Comparison of ENCODE assay signal across 8 cellular contexts in the genomic region with DNA sequence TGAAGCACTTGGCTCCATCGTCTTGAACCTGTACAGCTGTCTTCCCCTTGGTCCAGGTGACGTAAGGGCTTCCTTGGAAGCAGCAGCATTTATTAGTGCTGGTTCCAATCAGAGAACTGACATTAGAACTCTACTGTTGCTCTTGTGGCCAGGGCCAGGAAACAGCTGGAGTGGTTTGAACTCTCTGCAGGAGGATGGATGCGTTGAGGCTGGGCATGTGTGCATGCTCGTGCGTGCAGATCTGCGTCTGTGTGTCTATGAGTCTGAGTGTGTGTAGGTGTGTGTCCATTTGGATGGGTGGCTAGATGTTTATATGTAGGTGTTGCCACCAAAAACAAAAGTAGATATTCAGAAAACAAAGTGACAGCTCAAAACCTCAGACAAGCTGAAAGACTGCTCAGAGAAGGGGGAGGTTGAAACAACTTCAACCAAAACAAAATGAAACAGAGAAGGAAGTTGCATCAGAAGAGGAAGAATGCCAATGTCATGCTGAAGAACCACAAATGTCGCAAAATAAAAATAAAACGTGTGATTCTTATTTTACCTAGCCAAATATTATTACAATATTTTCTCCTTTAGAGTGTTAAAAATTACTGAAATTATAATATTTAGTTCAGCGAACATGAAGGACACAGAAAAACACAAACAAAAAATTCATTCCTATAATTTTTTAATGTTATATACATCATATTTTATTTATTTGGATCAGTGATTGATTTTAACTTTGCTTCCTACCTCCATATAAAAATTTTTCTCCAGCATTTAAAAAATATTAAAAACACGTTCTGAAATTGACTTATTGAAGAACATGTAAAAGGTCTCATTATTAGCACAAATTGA.
DNase-seq lines count a peak whose midpoint lies in the region; ATAC-seq, FAIRE-seq and TF ChIP-seq lines count a peak whose summit lies in the region.

No MANE protein-coding gene starts in this region.

- peaks cover 8% of the 10 kb centered on the region for H3K9me1 ChIP-seq in IMR-90 (ENCODE audit: insufficient read depth, low read length)

- FAIRE-seq in H1 (lab: Jason Lieb, UNC): no peak

- H4K91ac ChIP-seq in IMR-90 (ENCODE audit: insufficient read depth, low read depth, low read length) (peak overlapping the region; percentile 82), H1 (replicated peaks; ENCODE audit: insufficient read length, low read length) (peak overlapping the region; percentile 91), neuronal stem cell (ENCODE audit: low read depth, low read length, poor library complexity) (no peak overlapping the region)

- TF ChIP-seq POLR2A in IMR-90 (IDR thresholded peaks at IDR 0.05; ENCODE audit: low read depth, low read length): no peak
- TF ChIP-seq POLR2A in H1 (IDR thresholded peaks at IDR 0.05; ENCODE audit: control extremely low read depth in 1 of 2, low read depth in 2 of 2, low read length in 2 of 2): no peak

- CTCF ChIA-PET in IMR-90 (lab: Yijun Ruan, JAX) (no interaction called here), H1 (lab: Charles Lee; ENCODE audit: partially characterized antibody) (no interaction called here)

- dilution Hi-C loops in IMR-90 (cut with HindIII; ENCODE audit: low sequenced_read_pairs, unreplicated experiment): no loop called here

- H3K79me1 ChIP-seq in IMR-90 (ENCODE audit: low read depth in 1 of 2, low read length in 2 of 2): no peaks in the 10 kb centered on the region
- no peaks in the 10 kb centered on the region for H3K79me1 ChIP-seq in H1 (ENCODE audit: low read depth, low read length)
- H3K79me1 ChIP-seq in neuronal stem cell (ENCODE audit: low read depth, low read length): no peaks in the 10 kb centered on the region

- H2AK5ac ChIP-seq in IMR-90 (ENCODE audit: low read depth, low read length) (peak overlapping the region; percentile 87), H1 (ENCODE audit: low read depth, low read length) (peak overlapping the region; percentile 99; the same call in 1 of the 2 replicates), neuronal stem cell (ENCODE audit: low read depth, low read length) (no peak overlapping the region)

- H3K36me3 ChIP-seq in IMR-90 (ENCODE audit: control insufficient read depth, insufficient read depth, low read length) (no peaks in the 10 kb centered on the region), H1 (ENCODE audit: control insufficient read depth in 2 of 4, insufficient read depth in 4 of 4, low read length in 3 of 4) (no peaks in the 10 kb centered on the region), neuronal stem cell (replicated peaks in 1 of 2; ENCODE audit: control insufficient read depth in 2 of 2, insufficient read depth in 2 of 2, low read length in 2 of 2) (no peaks in the 10 kb centered on the region), SJCRH30 (no peaks in the 10 kb centered on the region)

- H4K5ac ChIP-seq in IMR-90 (ENCODE audit: low read depth, low read length): peak overlapping the region; percentile 69
- no peak overlapping the region for H4K5ac ChIP-seq in H1 (ENCODE audit: insufficient read length, low read depth, low read length)

- peak overlapping the region; percentile 79 for H3K18ac ChIP-seq in IMR-90 (ENCODE audit: low read depth, low read length)
- H3K18ac ChIP-seq in H1 (ENCODE audit: extremely low read depth, low read length): peak overlapping the region; percentile 98
- H3K18ac ChIP-seq in neuronal stem cell (ENCODE audit: low read length): no peak overlapping the region

- H2BK5ac ChIP-seq in IMR-90 (ENCODE audit: low read depth, low read length, poor library complexity, severe bottlenecking) (peak overlapping the region; percentile 81), H1 (ENCODE audit: low read depth, low read length) (peak overlapping the region; percentile 97), neuronal stem cell (ENCODE audit: low read length) (no peak overlapping the region)

- H3K14ac ChIP-seq in IMR-90 (replicated peaks; ENCODE audit: low read depth, low read length) (peak overlapping the region; percentile 93), H1 (ENCODE audit: insufficient read length) (no peak overlapping the region), neuronal stem cell (ENCODE audit: low read length) (no peak overlapping the region)

- H2BK120ac ChIP-seq in IMR-90 (ENCODE audit: low read depth, low read length): peak overlapping the region; percentile 94
- no peak overlapping the region for H2BK120ac ChIP-seq in H1 (replicated peaks; ENCODE audit: low read depth, low read length)
- H2BK120ac ChIP-seq in neuronal stem cell (ENCODE audit: low read depth, low read length): no peak overlapping the region

- H3K27ac ChIP-seq in IMR-90 (ENCODE audit: insufficient read depth, low read length) (peak overlapping the region; percentile 80), H1 (ENCODE audit: low read depth, low read length) (no peak overlapping the region), skin epidermis (peak overlapping the region in 13 of 21 experiments; percentile 0 to 78 (median 62)), neuronal stem cell (replicated peaks; ENCODE audit: low read length) (no peak overlapping the region), SJCRH30 (no peak overlapping the region)

- 0 out of 2 replicates have a peak overlapping the region, but pooled peaks have one; percentile 38 for H3K4me2 ChIP-seq in IMR-90 (ENCODE audit: low read depth, low read length)
- 0 out of 4 replicates have a peak overlapping the region, but pooled peaks of 1 of the 2 experiments have one; percentile 35 for H3K4me2 ChIP-seq in H1 (ENCODE audit: insufficient read depth in 1 of 2, low read depth in 2 of 2, low read length in 2 of 2)
- H3K4me2 ChIP-seq in neuronal stem cell (ENCODE audit: insufficient read depth, low read length, poor library complexity, severe bottlenecking): no peak overlapping the region

- peak; percentile 88 to 91 for DNase-seq in AML-193 (lab: John Stamatoyannopoulos, UW)
- DNase-seq in GM20000 (ENCODE audit: low spot score): peak; percentile 70
- peak; percentile 79 for DNase-seq in IMR-90
- DNase-seq in activated CD4-positive, alpha-beta T cell treated with anti-CD3 and anti-CD28 coated beads, Interleukin-2, amount 50 U/mL, for 24 hours (ENCODE audit: low read depth in 1 of 2, low spot score in 1 of 2): peak; percentile 28 to 47
- DNase-seq in H1 (ENCODE audit: low read depth in 1 of 2, low spot score in 2 of 2): no peak
- DNase-seq in neuronal stem cell (ENCODE audit: low spot score): no peak
- DNase-seq in SJCRH30: no peak

- peak overlapping the region; percentile 34 to 67; a peak in 3 of 4 replicates for H4K8ac ChIP-seq in IMR-90 (ENCODE audit: low read depth in 2 of 2, low read length in 2 of 2)
- H4K8ac ChIP-seq in H1 (ENCODE audit: extremely low read depth, insufficient read depth, low read length): peak overlapping the region; percentile 63; the same call in 1 of the 2 replicates
- H4K8ac ChIP-seq in neuronal stem cell (ENCODE audit: low read depth, low read length): no peak overlapping the region

- H2AFZ ChIP-seq in IMR-90 (replicated peaks; ENCODE audit: low read length, poor library complexity) (peak overlapping the region; percentile 45), H1 (ENCODE audit: low read length) (peak overlapping the region; percentile 8; the same call in 1 of the 2 replicates), neuronal stem cell (ENCODE audit: low read length) (no peak overlapping the region)

- no peaks in the 10 kb centered on the region for H3K79me2 ChIP-seq in H1 (ENCODE audit: control insufficient read depth in 1 of 2, insufficient read depth in 2 of 2, low read length in 2 of 2)

- TF ChIP-seq CTCF in GM20000 (IDR thresholded peaks at IDR 0.05; ENCODE audit: extremely low read depth, missing control alignments) (no peak), IMR-90 (conservative IDR thresholded peaks at IDR 0.05; ENCODE audit: low read depth, low read length) (no peak), H1 (IDR thresholded peaks at IDR 0.05; ENCODE audit: control extremely low read depth in 1 of 3, insufficient read depth in 1 of 3, low read depth in 1 of 3, low read length in 3 of 3) (no peak)

- TF ChIP-seq RAD21 in IMR-90 (IDR thresholded peaks at IDR 0.05; ENCODE audit: low read length) (no peak), H1 (IDR thresholded peaks at IDR 0.05 in 1 of 2, conservative IDR thresholded peaks at IDR 0.05 in 1 of 2; ENCODE audit: low read depth in 2 of 2, low read length in 2 of 2) (no peak)

- H3K4me1 ChIP-seq in IMR-90 (ENCODE audit: control insufficient read depth, insufficient read depth, low read length): peaks cover 11% of the 10 kb centered on the region
- H3K4me1 ChIP-seq in H1 (replicated peaks in 1 of 4; ENCODE audit: control insufficient read depth in 3 of 4, insufficient read depth in 4 of 4, low read length in 3 of 4): peaks cover 1 to 13% (median 2%) of the 10 kb centered on the region in 4 experiments; a peak in 3 of 7 replicates
- H3K4me1 ChIP-seq in neuronal stem cell (ENCODE audit: control insufficient read depth in 2 of 2, insufficient read depth in 1 of 2, low read depth in 1 of 2, low read length in 2 of 2): peaks cover 5 to 8% of the 10 kb centered on the region in 2 donors
- H3K4me1 ChIP-seq in SJCRH30: no peaks in the 10 kb centered on the region

- H2BK15ac ChIP-seq in IMR-90 (ENCODE audit: low read depth, low read length) (peak overlapping the region; percentile 88; the same call in 1 of the 3 replicates), H1 (ENCODE audit: low read length) (0 out of 2 replicates have a peak overlapping the region, but pooled peaks have one; percentile 98), neuronal stem cell (ENCODE audit: low read length) (no peak overlapping the region)

- H3K4me3 ChIP-seq in IMR-90 (ENCODE audit: insufficient read depth, low read depth, low read length): no peak overlapping the region
- no peak overlapping the region for H3K4me3 ChIP-seq in H1 (ENCODE audit: extremely low read depth in 1 of 4, insufficient read depth in 2 of 4, low read depth in 3 of 4, low read length in 4 of 4)
- H3K4me3 ChIP-seq in skin epidermis: no peak overlapping the region
- no peak overlapping the region for H3K4me3 ChIP-seq in neuronal stem cell (ENCODE audit: low read length in 2 of 2)
- H3K4me3 ChIP-seq in SJCRH30: no peak overlapping the region

- H3K27me3 ChIP-seq in IMR-90 (ENCODE audit: control insufficient read depth, insufficient read depth, low read length): no peaks in the 10 kb centered on the region
- H3K27me3 ChIP-seq in H1 (replicated peaks in 1 of 4; ENCODE audit: control insufficient read depth in 3 of 4, extremely low read depth in 1 of 4, insufficient read depth in 3 of 4, low read length in 3 of 4): no peaks in the 10 kb centered on the region
- no peaks in the 10 kb centered on the region for H3K27me3 ChIP-seq in neuronal stem cell (ENCODE audit: control insufficient read depth in 3 of 3, insufficient read depth in 3 of 3, low read depth in 1 of 3, low read length in 3 of 3)
- H3K27me3 ChIP-seq in SJCRH30: no peaks in the 10 kb centered on the region

- H2AK9ac ChIP-seq in IMR-90 (replicated peaks; ENCODE audit: low read depth, low read length, poor library complexity): peak overlapping the region; percentile 79

- no TSS peak for BruUV-seq in IMR-90 (replicated peaks; lab: Mats Ljungman, UMichigan)

- H4K20me1 ChIP-seq in IMR-90 (ENCODE audit: insufficient read depth, low read length) (no peaks in the 10 kb centered on the region), H1 (replicated peaks in 1 of 2; ENCODE audit: control insufficient read depth in 1 of 2, insufficient read depth in 2 of 2, low read length in 2 of 2) (no peaks in the 10 kb centered on the region)

- POLR2A ChIA-PET in IMR-90 (lab: Charles Lee; ENCODE audit: unreplicated experiment): no interaction called here
- POLR2A ChIA-PET in H1 (lab: Charles Lee; ENCODE audit: partially characterized antibody): interaction anchor here (1.1 kb wide), 1 partner anchor 10 kb away, joined by 3 read pairs; no protein-coding TSS in a partner anchor

- H2BK20ac ChIP-seq in IMR-90 (ENCODE audit: low read depth, low read length): peak overlapping the region; percentile 96
- H2BK20ac ChIP-seq in H1 (ENCODE audit: low read length): peak overlapping the region; percentile 74; the same call in 1 of the 2 replicates

- no peak; the same call in 1 of the 2 replicates for ATAC-seq in IMR-90 (ENCODE audit: low read depth)

- H3K56ac ChIP-seq in IMR-90 (ENCODE audit: extremely low read depth, insufficient read depth, low read length) (no peak overlapping the region), H1 (replicated peaks; ENCODE audit: insufficient read length, low read depth, low read length) (peak overlapping the region; percentile 10)

- no peaks in the 10 kb centered on the region for H3K23me2 ChIP-seq in H1 (ENCODE audit: low read depth, low read length)

- H3K9me3 ChIP-seq in IMR-90 (ENCODE audit: control insufficient read depth, insufficient read depth, low read length): no peaks in the 10 kb centered on the region
- no peaks in the 10 kb centered on the region for H3K9me3 ChIP-seq in H1 (ENCODE audit: insufficient read depth in 2 of 2, low read depth in 1 of 2, low read length in 1 of 2)
- H3K9me3 ChIP-seq in neuronal stem cell (replicated peaks in 1 of 2; ENCODE audit: control insufficient read depth in 2 of 2, insufficient read depth in 1 of 2, low read depth in 1 of 2, low read length in 2 of 2): no peaks in the 10 kb centered on the region
- peaks cover 3% of the 10 kb centered on the region; the same call in 1 of the 2 replicates for H3K9me3 ChIP-seq in SJCRH30 (replicated peaks)

- H3K9ac ChIP-seq in IMR-90 (ENCODE audit: low read depth, low read length) (no peak overlapping the region), H1 (replicated peaks in 1 of 4; ENCODE audit: extremely low read depth in 1 of 4, low read depth in 3 of 4, low read length in 3 of 4) (peak overlapping the region in 1 of 4 experiments; percentile 18; a peak in 1 of 7 replicates), neuronal stem cell (ENCODE audit: low read depth, low read length, poor library complexity) (no peak overlapping the region)

- H2BK12ac ChIP-seq in H1 (ENCODE audit: low read depth, low read length): peak overlapping the region; percentile 100
- H2BK12ac ChIP-seq in neuronal stem cell (ENCODE audit: low read length): no peak overlapping the region

- H3K23ac ChIP-seq in IMR-90 (ENCODE audit: low read depth, low read length) (peak overlapping the region; percentile 92), H1 (ENCODE audit: insufficient read length) (no peak overlapping the region), neuronal stem cell (ENCODE audit: low read depth, low read length, poor library complexity) (no peak overlapping the region)

- H3K4ac ChIP-seq in IMR-90 (ENCODE audit: low read depth, low read length): peak overlapping the region; percentile 93
- H3K4ac ChIP-seq in H1 (replicated peaks; ENCODE audit: insufficient read length, low read depth, low read length): no peak overlapping the region
- H3K4ac ChIP-seq in neuronal stem cell (ENCODE audit: low read length): no peak overlapping the region

- intact Hi-C loops in IMR-90 (cut with micrococcal nuclease): no loop called here

- no peak for TF ChIP-seq EP300 in H1 (IDR thresholded peaks at IDR 0.05; ENCODE audit: borderline replicate concordance in 1 of 2, low read depth in 2 of 2, low read length in 2 of 2)

- in situ Hi-C loops in IMR-90 (cut with MboI; ENCODE audit: low sequenced_read_pairs): no loop called here

- WGBS in IMR-90 (ENCODE audit: extremely low coverage in 2 of 2, insufficient read length in 1 of 2), 2 experiments: 100% methylated on average over 4 of the region's 10 CpGs; no CpG with 5 or more reads in 1 of the 2 experiments
- 84% methylated on average over 10 of the region's 10 CpGs; no CpG with 5 or more reads in 1 of the 2 experiments for WGBS in H1 (ENCODE audit: extremely low coverage in 1 of 2, insufficient coverage in 1 of 2, insufficient read length in 1 of 2, insufficient replicate concordance in 2 of 2, low coverage in 1 of 2, low lambda C conversion rate in 2 of 2, missing lambda C conversion rate in 1 of 2), 2 experiments
- no CpG with 5 or more reads among the region's 10 CpGs for WGBS in neuronal stem cell (ENCODE audit: extremely low coverage in 2 of 2, insufficient read length in 2 of 2, insufficient replicate concordance in 1 of 2), 2 donors

Comparison
In these comparisons a context has a peak if more than half of its experiments do, and no peak if none do; other contexts are left out.
1. DNase-seq: peak in AML-193 (2 of 2), GM20000 (single experiment), IMR-90 (single experiment) and activated CD4-positive, alpha-beta T cell treated with anti-CD3 and anti-CD28 coated beads, Interleukin-2, amount 50 U/mL, for 24 hours (2 of 2); none in H1 (0 of 2), neuronal stem cell (single experiment) and SJCRH30 (0 of 2).
2. H3K27ac ChIP-seq: peak in IMR-90 (single experiment) and skin epidermis (13 of 21); none in H1 (single experiment), neuronal stem cell (single experiment) and SJCRH30 (single experiment).